In the genomic region with DNA sequence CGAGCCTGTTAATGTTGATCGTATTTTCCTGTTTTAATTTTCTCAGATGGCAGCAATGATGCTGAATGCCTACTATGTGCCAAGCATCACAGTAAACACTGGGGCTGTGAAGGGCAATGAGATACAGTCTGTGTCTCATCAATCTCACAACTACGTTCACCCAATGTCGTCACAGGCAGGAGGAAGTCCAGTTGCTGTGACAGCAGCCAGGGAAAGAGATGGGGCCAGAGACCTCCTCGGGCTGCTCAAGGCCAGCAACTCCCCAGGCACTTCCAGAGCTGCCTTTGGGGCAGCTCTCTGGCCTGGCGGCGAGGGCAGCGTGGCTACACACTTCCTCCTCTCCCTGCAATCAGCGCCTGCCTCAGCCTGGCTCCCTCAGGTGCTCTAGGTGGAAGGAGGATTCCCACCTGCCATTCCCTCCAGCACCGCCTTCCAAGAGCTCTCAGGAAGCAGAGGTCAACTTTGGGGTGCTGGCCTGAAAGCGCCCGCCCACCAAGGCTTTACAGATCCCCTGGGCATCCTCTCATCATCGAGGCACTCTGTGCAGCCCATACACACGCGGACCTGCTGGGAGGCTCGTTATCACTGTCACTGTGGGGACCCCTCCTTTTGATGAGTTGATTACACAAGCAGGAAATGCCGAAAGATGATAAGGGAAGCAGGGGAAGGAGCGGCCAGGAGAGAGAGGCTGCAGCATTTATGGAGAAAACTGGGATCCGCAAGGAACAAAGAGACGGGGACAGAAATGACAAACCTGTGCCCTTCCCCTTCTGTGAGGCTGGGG, we compare ENCODE assay signal across 18 cellular contexts.
DNase-seq lines count a peak whose midpoint lies in the region; ATAC-seq, FAIRE-seq and TF ChIP-seq lines count a peak whose summit lies in the region.
"Had no signal": no experiment of that assay in that cellular context is flagged by ENCODE, and none has a peak within 500 bp of the region (broad histone marks: within the 10 kb centered on the region; RNA-seq: fewer than 3 reads in every experiment).

No MANE protein-coding gene starts in this region.

- H3K27me3 Mint-ChIP-seq in nephron progenitor cell (ENCODE audit: low read depth, poor library complexity): peaks cover 10% of the 10 kb centered on the region

- no peak for ATAC-seq in K562
- no peak for ATAC-seq in GM21529 (IDR thresholded peaks at IDR 0.05; ENCODE audit: unreplicated experiment)
- ATAC-seq: GM12878 had no signal

- no peak overlapping the region for H3K4me3 ChIP-seq in left ventricle myocardium inferior
- H3K4me3 ChIP-seq in K562: no peak overlapping the region
- H3K4me3 ChIP-seq in small intestine (ENCODE audit: low read depth in 1 of 2, low read length in 2 of 2): no peak overlapping the region
- H3K4me3 ChIP-seq: GM12878, GM23248, PC-9, SK-N-MC had no signal

- POLR2A ChIA-PET in K562 (lab: Yijun Ruan, JAX): interaction anchor here (1.2 kb wide), 1 partner anchor 30 kb away, joined by 3 read pairs; no protein-coding TSS in a partner anchor

- peak overlapping the region; percentile 29 for H3K4me2 ChIP-seq in K562 (ENCODE audit: insufficient read depth, low read length)
- H3K4me2 ChIP-seq: PC-9 had no signal

- H3K27ac ChIP-seq in left ventricle myocardium inferior (replicated peaks) (peak overlapping the region; percentile 82), K562 (ENCODE audit: extremely low read depth, low read depth, low read length) (no peak overlapping the region), small intestine (ENCODE audit: low read depth in 1 of 2, low read length in 1 of 2) (no peak overlapping the region)
- H3K27ac ChIP-seq: GM23248, PC-9, SK-N-MC had no signal

- CTCF ChIA-PET in K562 (lab: Yijun Ruan, JAX; ENCODE audit: low intra/inter-chr PET ratio): no interaction called here

- no TSS peak for BruUV-seq in K562 (replicated peaks; lab: Mats Ljungman, UMichigan)

- in situ Hi-C loops in K562 (cut with MboI): no loop called here

- TF ChIP-seq RAD21 in K562 (CRISPR knock-in tag; conservative IDR thresholded peaks at IDR 0.05 in 1 of 2, IDR thresholded peaks at IDR 0.05 in 1 of 2): no peak

- 45% methylated on average over 11 of the region's 20 CpGs for WGBS in K562 (ENCODE audit: insufficient coverage, low coverage, missing lambda C conversion rate)
- 66 to 68% (median 67%) methylated on average over 18 to 20 of the region's 20 CpGs for WGBS in small intestine, 3 donors

- peaks cover 84% of the 10 kb centered on the region for H3K4me1 Mint-ChIP-seq in nephron progenitor cell
- H3K4me1 Mint-ChIP-seq: CD4-positive, CD25-positive, alpha-beta regulatory T cell had no signal

- H3K27ac Mint-ChIP-seq in nephron progenitor cell: peak overlapping the region; percentile 10
- H3K27ac Mint-ChIP-seq: IgD-negative memory B cell had no signal

- H3K27me3 ChIP-seq in left ventricle myocardium inferior (ENCODE audit: low read depth) (no peaks in the 10 kb centered on the region), K562 (ENCODE audit: control insufficient read depth in 2 of 2, insufficient read depth in 2 of 2, low read length in 2 of 2) (no peaks in the 10 kb centered on the region), small intestine (ENCODE audit: control insufficient read depth in 2 of 2, insufficient read depth in 2 of 2, low read length in 2 of 2) (no peaks in the 10 kb centered on the region)

- TF ChIP-seq EP300 in K562 (IDR thresholded peaks at IDR 0.05; ENCODE audit: low read length): no peak

- H3K9me1 ChIP-seq in K562 (ENCODE audit: control insufficient read depth, insufficient read depth, low read length): no peaks in the 10 kb centered on the region

- TF ChIP-seq POLR2A in K562 (conservative IDR thresholded peaks at IDR 0.05): no peak

- DNase-seq in left ventricle myocardium inferior (no peak), cardiac septum (ENCODE audit: low spot score) (no peak), K562 (ENCODE audit: extremely low read depth in 1 of 4, low spot score in 3 of 4) (no peak), nephron progenitor cell (no peak), NOMO-1 treated with dmso at 0.1 percent for 144 hours (lab: John Stamatoyannopoulos, UW; ENCODE audit: unreplicated experiment) (no peak), small intestine (no peak)
- DNase-seq: ACHN; Calu3; CD4-positive, CD25-positive, alpha-beta regulatory T cell; GM23248; NCI-H2029; NCI-H526 treated with DMSO at 0.1 percent for 48 hours; NK-92 treated with Interleukin-12 subunit alpha and Interleukin-12 subunit beta, amount 100 ng/mL, for 24 hours; PC-9 had no signal

- intact Hi-C loops in left ventricle myocardium inferior (cut with micrococcal nuclease) (no loop called here), cardiac septum (cut with DNase I) (no loop called here), K562 (cut with micrococcal nuclease) (no loop called here)

- H3K4me1 ChIP-seq in left ventricle myocardium inferior (peaks cover 20% of the 10 kb centered on the region), K562 (replicated peaks in 1 of 2; ENCODE audit: control insufficient read depth in 2 of 2, insufficient read depth in 2 of 2, low read length in 2 of 2) (peaks cover 15 to 40% of the 10 kb centered on the region in 2 experiments), small intestine (ENCODE audit: control insufficient read depth in 2 of 2, insufficient read depth in 1 of 2, low read depth in 1 of 2, low read length in 1 of 2) (no peaks in the 10 kb centered on the region)

- peak; percentile 73 for FAIRE-seq in K562 (lab: Jason Lieb, UNC)
- no peak for FAIRE-seq in small intestine (lab: Jason Lieb, UNC)
- FAIRE-seq: GM12878 had no signal

- H3K36me3 ChIP-seq in left ventricle myocardium inferior (no peaks in the 10 kb centered on the region), K562 (ENCODE audit: control insufficient read depth, insufficient read depth, low read length) (no peaks in the 10 kb centered on the region), small intestine (ENCODE audit: control insufficient read depth in 2 of 2, insufficient read depth in 2 of 2, low read length in 2 of 2) (no peaks in the 10 kb centered on the region)

- no peaks in the 10 kb centered on the region for H3K9me3 Mint-ChIP-seq in nephron progenitor cell
- H3K9me3 Mint-ChIP-seq: IgD-negative memory B cell had no signal

- no peaks in the 10 kb centered on the region for H3K36me3 Mint-ChIP-seq in nephron progenitor cell (ENCODE audit: low read depth)
- H3K36me3 Mint-ChIP-seq: CD4-positive, CD25-positive, alpha-beta regulatory T cell; IgD-negative memory B cell had no signal

- H3K9me3 ChIP-seq in left ventricle myocardium inferior (replicated peaks) (no peaks in the 10 kb centered on the region), K562 (replicated peaks; ENCODE audit: control insufficient read depth, insufficient read depth, low read depth, low read length) (no peaks in the 10 kb centered on the region), small intestine (ENCODE audit: control insufficient read depth, low read depth) (no peaks in the 10 kb centered on the region)

- TF ChIP-seq CTCF in left ventricle myocardium inferior (IDR thresholded peaks at IDR 0.05; ENCODE audit: borderline replicate concordance): no peak
- no peak for TF ChIP-seq CTCF in K562 (IDR thresholded peaks at IDR 0.05 in 2 of 3, conservative IDR thresholded peaks at IDR 0.05 in 1 of 3; ENCODE audit: insufficient read depth in 2 of 3, low read depth in 1 of 3, low read length in 3 of 3)
- TF ChIP-seq CTCF in nephron progenitor cell (IDR thresholded peaks at IDR 0.05): no peak

- H3K9ac ChIP-seq in K562 (ENCODE audit: insufficient read depth in 1 of 2, low read depth in 2 of 2, low read length in 2 of 2): peak overlapping the region in 1 of 2 experiments; percentile 54; a peak in 2 of 4 replicates
- H3K9ac ChIP-seq: GM23248 had no signal

- no peaks in the 10 kb centered on the region for H4K20me1 ChIP-seq in K562 (replicated peaks; ENCODE audit: control insufficient read depth, insufficient read depth, low read length)

- peaks cover 21% of the 10 kb centered on the region for H3K79me2 ChIP-seq in K562 (ENCODE audit: control insufficient read depth, insufficient read depth, low read length)

- peak overlapping the region; percentile 47 for H2AFZ ChIP-seq in K562 (ENCODE audit: low read depth, low read length)
- H2AFZ ChIP-seq: GM23248, PC-9 had no signal

- H3K4me3 Mint-ChIP-seq in nephron progenitor cell: peak overlapping the region; percentile 26
- H3K4me3 Mint-ChIP-seq: CD4-positive, CD25-positive, alpha-beta regulatory T cell; IgD-negative memory B cell had no signal

TF ChIP-seq in K562, 482 proteins besides CTCF, POLR2A, EP300 and RAD21:
- TF ChIP-seq SP1 (CRISPR knock-in tag; IDR thresholded peaks at IDR 0.05): no peak
- TF ChIP-seq ZFPM2 (CRISPR knock-in tag; IDR thresholded peaks at IDR 0.05): no peak
- TF ChIP-seq CREM (IDR thresholded peaks at IDR 0.05; ENCODE audit: low read depth): peak; percentile 45; the same call in 1 of the 2 replicates
- 0 out of 2 replicates have a peak, but pooled peaks have one; percentile 18 for TF ChIP-seq DPF2 (IDR thresholded peaks at IDR 0.05)
- 0 out of 4 replicates have a peak, but pooled peaks of 1 of the 2 experiments have one; percentile 22 for TF ChIP-seq RCOR1 (IDR thresholded peaks at IDR 0.05; ENCODE audit: borderline replicate concordance in 1 of 2, low read depth in 2 of 2, low read length in 2 of 2)
- TF ChIP-seq, protein P1, sequence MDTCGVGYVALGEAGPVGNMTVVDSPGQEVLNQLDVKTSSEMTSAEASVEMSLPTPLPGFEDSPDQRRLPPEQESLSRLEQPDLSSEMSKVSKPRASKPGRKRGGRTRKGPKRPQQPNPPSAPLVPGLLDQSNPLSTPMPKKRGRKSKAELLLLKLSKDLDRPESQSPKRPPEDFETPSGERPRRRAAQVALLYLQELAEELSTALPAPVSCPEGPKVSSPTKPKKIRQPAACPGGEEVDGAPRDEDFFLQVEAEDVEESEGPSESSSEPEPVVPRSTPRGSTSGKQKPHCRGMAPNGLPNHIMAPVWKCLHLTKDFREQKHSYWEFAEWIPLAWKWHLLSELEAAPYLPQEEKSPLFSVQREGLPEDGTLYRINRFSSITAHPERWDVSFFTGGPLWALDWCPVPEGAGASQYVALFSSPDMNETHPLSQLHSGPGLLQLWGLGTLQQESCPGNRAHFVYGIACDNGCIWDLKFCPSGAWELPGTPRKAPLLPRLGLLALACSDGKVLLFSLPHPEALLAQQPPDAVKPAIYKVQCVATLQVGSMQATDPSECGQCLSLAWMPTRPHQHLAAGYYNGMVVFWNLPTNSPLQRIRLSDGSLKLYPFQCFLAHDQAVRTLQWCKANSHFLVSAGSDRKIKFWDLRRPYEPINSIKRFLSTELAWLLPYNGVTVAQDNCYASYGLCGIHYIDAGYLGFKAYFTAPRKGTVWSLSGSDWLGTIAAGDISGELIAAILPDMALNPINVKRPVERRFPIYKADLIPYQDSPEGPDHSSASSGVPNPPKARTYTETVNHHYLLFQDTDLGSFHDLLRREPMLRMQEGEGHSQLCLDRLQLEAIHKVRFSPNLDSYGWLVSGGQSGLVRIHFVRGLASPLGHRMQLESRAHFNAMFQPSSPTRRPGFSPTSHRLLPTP (IDR thresholded peaks at IDR 0.05; ENCODE audit: borderline replicate concordance, extremely low read depth, insufficient read length): no peak
- peak; percentile 58; the same call in 1 of the 2 replicates for TF ChIP-seq CTBP1 (IDR thresholded peaks at IDR 0.05; ENCODE audit: borderline replicate concordance)
- TF ChIP-seq ZKSCAN1 (IDR thresholded peaks at IDR 0.05; ENCODE audit: low read depth, low read length): peak; percentile 77
- 0 out of 2 replicates have a peak, but pooled peaks have one; percentile 16 for TF ChIP-seq ELF1 (tag; IDR thresholded peaks at IDR 0.05)
